In genomic region chr3:94101860-94102259, GRCh38 we compare ENCODE assay signal across 13 cellular contexts. TPM values are rescaled to one million over a fixed set of nuclear protein-coding genes. Genes with fewer than 3 reads are reported as not detected.
DNase-seq lines count a peak whose midpoint lies in the region; ATAC-seq and TF ChIP-seq lines count a peak whose summit lies in the region.
"Had no signal": no experiment of that assay in that cellular context is flagged by ENCODE, and none has a peak within 500 bp of the region (broad histone marks: within the 10 kb centered on the region; RNA-seq: fewer than 3 reads in every experiment).

No MANE protein-coding gene starts in this region.

- no peak for TF ChIP-seq RAD21 in SK-N-SH (IDR thresholded peaks at IDR 0.05; ENCODE audit: low read length)

- H3K4me2 ChIP-seq in SK-N-SH = no peak overlapping the region
- no peak overlapping the region for H3K4me2 ChIP-seq in hepatocyte

- no peak overlapping the region for H3K4me3 Mint-ChIP-seq in HFFc6

- H2AFZ ChIP-seq in SK-N-SH (ENCODE audit: low read depth) (no peak overlapping the region), hepatocyte (no peak overlapping the region)

- no peaks in the 10 kb centered on the region for H3F3A ChIP-seq in SK-N-SH (replicated peaks; ENCODE audit: insufficient read depth)

- H3K36me3 ChIP-seq in BJ (ENCODE audit: control insufficient read depth, insufficient read depth, low read length) = no peaks in the 10 kb centered on the region; the same call in 1 of the 2 replicates
- peaks cover 24 to 39% of the 10 kb centered on the region in 2 experiments for H3K36me3 ChIP-seq in SK-N-SH (replicated peaks in 1 of 2; ENCODE audit: control insufficient read depth in 1 of 2, insufficient read depth in 2 of 2, low read length in 1 of 2)
- H3K36me3 ChIP-seq in hepatocyte (replicated peaks; ENCODE audit: insufficient read depth, low read depth) = no peaks in the 10 kb centered on the region

- no peaks in the 10 kb centered on the region for H3K9me3 Mint-ChIP-seq in HFFc6

- H3K4me3 ChIP-seq in BJ (ENCODE audit: low read depth, low read length) (no peak overlapping the region), SK-N-SH (ENCODE audit: low read depth in 2 of 2, low read length in 1 of 2) (no peak overlapping the region; a peak in 1 of 4 replicates), hepatocyte (no peak overlapping the region)

- CTCF ChIA-PET in BJ (lab: Yijun Ruan, JAX) (no interaction called here), SK-N-SH (lab: Yijun Ruan, JAX) (interaction anchor here (0.8 to 2.5 kb wide), 6 partner anchors 12 to 97 kb away, joined by 3 to 7 read pairs (median 3); partner anchors contain the start of gene DHFR2)

- H3K27ac Mint-ChIP-seq in HFFc6 = no peak overlapping the region

- TF ChIP-seq CTCF in BJ (IDR thresholded peaks at IDR 0.05; ENCODE audit: insufficient read depth, low read depth, low read length) = 0 out of 2 replicates have a peak, but pooled peaks have one; percentile 11
- TF ChIP-seq CTCF in HFFc6 (IDR thresholded peaks at IDR 0.05) = peak; percentile 68
- TF ChIP-seq CTCF in SK-N-SH (IDR thresholded peaks at IDR 0.05) = peak; percentile 47
- peak; percentile 15 for TF ChIP-seq CTCF in hepatocyte (IDR thresholded peaks at IDR 0.05; ENCODE audit: poor library complexity)

- TF ChIP-seq EP300 in SK-N-SH (IDR thresholded peaks at IDR 0.05; ENCODE audit: borderline replicate concordance in 1 of 2, low read depth in 1 of 2, low read length in 1 of 2) = no peak

- H3K4me1 ChIP-seq in SK-N-SH (ENCODE audit: control insufficient read depth in 1 of 2, insufficient read depth in 2 of 2, low read depth in 1 of 2, low read length in 1 of 2) (peaks cover 0 to 1% of the 10 kb centered on the region in 2 experiments; a peak in 2 of 4 replicates), hepatocyte (ENCODE audit: insufficient read depth) (no peaks in the 10 kb centered on the region)

- H3K27ac ChIP-seq in SK-N-SH (ENCODE audit: low read depth in 2 of 2, low read length in 1 of 2) (no peak overlapping the region), hepatocyte (no peak overlapping the region), substantia nigra (ENCODE audit: low read depth, low read length, poor library complexity, severe bottlenecking) (no peak overlapping the region)

- H3K27me3 ChIP-seq in BJ (ENCODE audit: control insufficient read depth, insufficient read depth, low read length) (no peaks in the 10 kb centered on the region), SK-N-SH (ENCODE audit: insufficient read depth) (no peaks in the 10 kb centered on the region), hepatocyte (no peaks in the 10 kb centered on the region)

- H3K9me3 ChIP-seq in SK-N-SH (no peaks in the 10 kb centered on the region), hepatocyte (ENCODE audit: low read depth) (no peaks in the 10 kb centered on the region)

- DNase-seq in BJ (ENCODE audit: low read depth) (no peak), HFFc6 (peak; percentile 36), SK-N-SH (no peak), hepatocyte (ENCODE audit: low spot score) (no peak), left lobe of liver (ENCODE audit: low spot score) (no peak), left cardiac atrium (no peak), substantia nigra (lab: John Stamatoyannopoulos, UW) (no peak)
- DNase-seq: activated T-cell treated with anti-CD3 and anti-CD28 coated beads, Interleukin-2, amount 50 U/mL, for 1 hour; DMS79; NCI-H1092; occipital lobe; stimulated activated CD4-positive, alpha-beta T cell treated with anti-CD3 and anti-CD28 coated beads, Interleukin-1b, Interleukin-23, amount 100 ng/mL, for 48 hours had no signal

- H3K79me2 ChIP-seq in SK-N-SH (ENCODE audit: insufficient read depth) = no peaks in the 10 kb centered on the region
- no peaks in the 10 kb centered on the region for H3K79me2 ChIP-seq in hepatocyte

- H3K9ac ChIP-seq in SK-N-SH = no peak overlapping the region

- no peaks in the 10 kb centered on the region for H4K20me1 ChIP-seq in SK-N-SH (ENCODE audit: insufficient read depth)
- no peaks in the 10 kb centered on the region for H4K20me1 ChIP-seq in hepatocyte (ENCODE audit: insufficient read depth, poor library complexity, severe bottlenecking)

- POLR2A ChIA-PET in BJ (lab: Charles Lee) (no interaction called here), SK-N-SH (lab: Yijun Ruan, JAX) (no interaction called here)

- no peaks in the 10 kb centered on the region for H3K4me1 Mint-ChIP-seq in HFFc6 (ENCODE audit: low read depth)

- no peaks in the 10 kb centered on the region for H3K27me3 Mint-ChIP-seq in HFFc6 (ENCODE audit: insufficient read depth)

- intact Hi-C loops in left cardiac atrium (cut with DNase I) = no loop called here

- WGBS in SK-N-SH (ENCODE audit: low lambda C conversion rate) = 31% methylated on average over 4 of the region's 4 CpGs
- 71% methylated on average over 4 of the region's 4 CpGs for WGBS in hepatocyte (ENCODE audit: low lambda C conversion rate, missing lambda C conversion rate)

- peaks cover 9% of the 10 kb centered on the region; the same call in 1 of the 2 replicates for H3K36me3 Mint-ChIP-seq in HFFc6 (ENCODE audit: low read depth)

- H3K9me2 ChIP-seq in SK-N-SH = no peaks in the 10 kb centered on the region
- H3K9me2 ChIP-seq in hepatocyte (replicated peaks; ENCODE audit: insufficient read depth) = no peaks in the 10 kb centered on the region

- ATAC-seq in left lobe of liver = no peak
- no peak for ATAC-seq in HG03175 (IDR thresholded peaks at IDR 0.05; ENCODE audit: unreplicated experiment)
- ATAC-seq in left cardiac atrium = no peak

TF ChIP-seq in SK-N-SH, 30 proteins besides CTCF, POLR2A, EP300 and RAD21:
- TF ChIP-seq MEF2A (IDR thresholded peaks at IDR 0.05; ENCODE audit: borderline replicate concordance, low read depth) (no peak), TCF12 (IDR thresholded peaks at IDR 0.05) (no peak), NFIC (IDR thresholded peaks at IDR 0.05; ENCODE audit: borderline replicate concordance) (no peak), MAX (IDR thresholded peaks at IDR 0.05; ENCODE audit: low read depth) (no peak), RFX5 (IDR thresholded peaks at IDR 0.05; ENCODE audit: low read length) (no peak), TEAD4 (IDR thresholded peaks at IDR 0.05; ENCODE audit: borderline replicate concordance, insufficient read depth) (no peak), SIN3A (IDR thresholded peaks at IDR 0.05; ENCODE audit: borderline replicate concordance, low read depth, low read length) (no peak), CHD2 (IDR thresholded peaks at IDR 0.05; ENCODE audit: low read length, partially characterized antibody) (no peak), FOXJ3 (CRISPR knock-in tag; IDR thresholded peaks at IDR 0.05) (no peak), FOXM1 (IDR thresholded peaks at IDR 0.05; ENCODE audit: low read depth) (no peak), NRF1 (IDR thresholded peaks at IDR 0.05; ENCODE audit: low read depth, low read length) (no peak)

RNA-seq across cellular contexts. Expression of gene NSUN3, which starts 39.0 kb away (rescaled TPM):
- polyA plus RNA-seq in BJ (2011; rRNA removed) (8.2 and 8.7 TPM in 2 replicates), SK-N-SH (2012; rRNA removed) (2.9 and 3.3 TPM in 2 replicates), hepatocyte (4.5 and 5.6 TPM in 2 replicates)
- polyA minus RNA-seq in BJ (2011; rRNA and poly(A)+ RNA removed) = 6.8 and 7.1 TPM in 2 replicates
- 1 to 10 TPM; 6.1 to 8.8 (median 7.2) TPM for total RNA-seq in HFFc6 (2021; fragmentation: NEBNext Ultra II Directional; extraction: Animal tissue kit (Norgen Biotek cat#: 25700))
- 3.6 and 3.7 TPM in 2 replicates for polyA plus RNA-seq in SK-N-SH (2012; cell fraction: cytosol; rRNA removed)
- 2.8 and 4.1 TPM in 2 replicates for polyA plus RNA-seq in SK-N-SH (2012; cell fraction: nucleus; rRNA removed)
- total RNA-seq in hepatocyte (9.0 and 9.6 TPM in 2 replicates), left lobe of liver (4.8 TPM), left cardiac atrium (1 to 10 TPM; 6.6 to 9.8 TPM)

RNA-seq across cellular contexts. Expression of gene DHFR2, which starts 39.1 kb away (rescaled TPM):
- 1.6 and 2.5 TPM in 2 replicates for polyA plus RNA-seq in BJ (2011; rRNA removed)
- polyA minus RNA-seq in BJ (2011; rRNA and poly(A)+ RNA removed) = 1.2 and 1.4 TPM in 2 replicates
- 1 to 10 TPM; 3.0 to 4.7 (median 3.6) TPM for total RNA-seq in HFFc6 (2021; fragmentation: NEBNext Ultra II Directional; extraction: Animal tissue kit (Norgen Biotek cat#: 25700))
- polyA plus RNA-seq in SK-N-SH (2012; rRNA removed) = 1.3 and 1.9 TPM in 2 replicates
- 2.3 TPM in 2 replicates for polyA plus RNA-seq in SK-N-SH (2012; cell fraction: cytosol; rRNA removed)
- polyA plus RNA-seq in SK-N-SH (2012; cell fraction: nucleus; rRNA removed) = 0.75 and 1.1 TPM in 2 replicates
- 7.3 and 7.9 TPM in 2 replicates for total RNA-seq in hepatocyte
- 3.9 and 6.5 TPM in 2 replicates for polyA plus RNA-seq in hepatocyte
- total RNA-seq in left lobe of liver = 4.1 TPM
- 1 to 10 TPM; 3.8 to 4.0 TPM for total RNA-seq in left cardiac atrium

Comparison
In these comparisons a context has a peak if more than half of its experiments do, and no peak if none do; other contexts are left out.
1. CTCF ChIP-seq: peak in every context shown above with its lines; median percentile 68 in HFFc6; 47 in SK-N-SH; 15 in hepatocyte; 11 in BJ.